Comparison of ENCODE assay signal across 13 cellular contexts in the genomic region with DNA sequence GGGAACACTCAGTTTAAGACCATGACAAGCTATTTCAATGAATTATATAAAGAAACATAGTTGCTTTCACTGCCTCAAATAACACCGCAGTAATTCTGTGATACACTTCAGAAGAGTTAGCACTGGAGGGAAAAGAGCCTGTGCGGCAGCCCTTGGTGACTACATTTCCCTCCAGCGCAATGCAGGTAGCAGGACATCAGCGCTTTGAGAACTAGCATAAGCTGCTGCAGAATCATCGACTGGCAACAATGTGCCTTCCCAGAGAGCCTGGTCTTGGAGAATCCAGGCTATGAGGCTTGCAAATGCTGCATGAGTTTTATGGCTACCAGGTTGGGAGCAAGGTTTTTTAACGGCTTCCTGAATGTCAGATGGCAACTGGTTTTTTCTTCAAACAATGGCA. TPM values are rescaled to one million over a fixed set of nuclear protein-coding genes. Genes with fewer than 3 reads are reported as not detected.
A peak's percentile ranks its signal among the peaks of the same experiment; 100 is the strongest.
DNase-seq lines count a peak whose midpoint lies in the region; ATAC-seq and TF ChIP-seq lines count a peak whose summit lies in the region.
"Had no signal": no experiment of that assay in that cellular context is flagged by ENCODE, and none has a peak within 500 bp of the region (broad histone marks: within the 10 kb centered on the region; RNA-seq: fewer than 3 reads in every experiment).

No MANE protein-coding gene starts in this region.

- no peaks in the 10 kb centered on the region for H3K36me3 Mint-ChIP-seq in activated T-cell treated with anti-CD3 and anti-CD28 coated beads, Interleukin-2, amount 50 U/mL, for 72 hours (ENCODE audit: insufficient read depth in 2 of 2)

- no peak for TF ChIP-seq CTCF in right lobe of liver (IDR thresholded peaks at IDR 0.05)
- no peak for TF ChIP-seq CTCF in vagina (IDR thresholded peaks at IDR 0.05)

- no peaks in the 10 kb centered on the region for H3K9me3 Mint-ChIP-seq in activated T-cell treated with anti-CD3 and anti-CD28 coated beads, Interleukin-2, amount 50 U/mL, for 72 hours

- H3K27me3 Mint-ChIP-seq in activated T-cell treated with anti-CD3 and anti-CD28 coated beads, Interleukin-2, amount 50 U/mL, for 72 hours (ENCODE audit: low read depth): no peaks in the 10 kb centered on the region

- H3K4me1 Mint-ChIP-seq in activated T-cell treated with anti-CD3 and anti-CD28 coated beads, Interleukin-2, amount 50 U/mL, for 72 hours (ENCODE audit: low read depth): peaks cover 94% of the 10 kb centered on the region

- H3K4me3 ChIP-seq in right lobe of liver (no peak overlapping the region), vagina (no peak overlapping the region)
- H3K4me3 ChIP-seq: suprapubic skin had no signal

- H3K4me1 ChIP-seq in right lobe of liver: peaks cover 0 to 75% (median 13%) of the 10 kb centered on the region in 4 donors
- peaks cover 95% of the 10 kb centered on the region for H3K4me1 ChIP-seq in vagina

- H3K27me3 ChIP-seq in right lobe of liver (no peaks in the 10 kb centered on the region), vagina (no peaks in the 10 kb centered on the region)
- H3K27me3 ChIP-seq: suprapubic skin had no signal

- 31% methylated on average over 5 of the region's 6 CpGs for WGBS in right lobe of liver (ENCODE audit: insufficient coverage, low coverage, low lambda C conversion rate, missing lambda C conversion rate)

- peak overlapping the region; percentile 67 to 75 for H3K4me3 Mint-ChIP-seq in activated T-cell treated with anti-CD3 and anti-CD28 coated beads, Interleukin-2, amount 50 U/mL, for 72 hours

- intact Hi-C loops in right lobe of liver (cut with DNase I): no loop called here
- intact Hi-C loops in vagina (cut with DNase I): no loop called here

- H3K27ac ChIP-seq in right lobe of liver: no peak overlapping the region
- H3K27ac ChIP-seq in vagina: peak overlapping the region; percentile 46
- H3K27ac ChIP-seq: suprapubic skin had no signal

- DNase-seq in stimulated activated CD4-positive, alpha-beta T cell treated with anti-CD3 and anti-CD28 coated beads, Interleukin-1b, Interleukin-23, amount 100 ng/mL, for 48 hours: peak; percentile 6
- no peak for DNase-seq in stimulated activated CD4-positive, alpha-beta T cell treated with anti-CD3 and anti-CD28 coated beads, Interleukin-12 subunit alpha, Interleukin-12 subunit beta, amount 100 ng/mL, for 4 hours
- DNase-seq in activated T-cell treated with anti-CD3 and anti-CD28 coated beads, Interleukin-2, amount 50 U/mL, for 72 hours: peak in 1 of 2 donors; percentile 9
- DNase-seq in right lobe of liver (no peak), vagina (ENCODE audit: extremely low spot score in 2 of 2) (no peak), SIG-M5 treated with dmso at 0.1 percent for 504 hours (lab: John Stamatoyannopoulos, UW; ENCODE audit: unreplicated experiment) (no peak)
- DNase-seq: activated CD8-positive, alpha-beta memory T cell treated with anti-CD3 and anti-CD28 coated beads, Interleukin-2, amount 50 U/mL, for 48 hours; effector CD8-positive, alpha-beta T cell; NCI-H1092 treated with DMSO at 0.1 percent for 48 hours; RPMI8226 had no signal

- ATAC-seq in activated T-cell treated with anti-CD3 and anti-CD28 coated beads, Interleukin-2, amount 50 U/mL, for 72 hours (replicated peaks in 1 of 2): peak; percentile 43 to 63
- ATAC-seq in right lobe of liver: peak in 3 of 4 donors; percentile 11 to 30 (median 19)
- ATAC-seq in HG02938 (IDR thresholded peaks at IDR 0.05; ENCODE audit: unreplicated experiment): no peak
- no peak for ATAC-seq in HG03439 (IDR thresholded peaks at IDR 0.05; ENCODE audit: unreplicated experiment)

- no peaks in the 10 kb centered on the region for H3K36me3 ChIP-seq in right lobe of liver
- no peaks in the 10 kb centered on the region for H3K36me3 ChIP-seq in vagina
- H3K36me3 ChIP-seq: suprapubic skin had no signal

- TF ChIP-seq POLR2A in right lobe of liver (IDR thresholded peaks at IDR 0.05) (no peak), vagina (IDR thresholded peaks at IDR 0.05) (no peak)

- H3K9me3 ChIP-seq in right lobe of liver (no peaks in the 10 kb centered on the region), vagina (no peaks in the 10 kb centered on the region)
- H3K9me3 ChIP-seq: suprapubic skin had no signal

- H3K27ac Mint-ChIP-seq in activated T-cell treated with anti-CD3 and anti-CD28 coated beads, Interleukin-2, amount 50 U/mL, for 72 hours: no peak overlapping the region

RNA-seq across cellular contexts. Expression of a gene that starts 7.5 kb away (rescaled TPM):
- total RNA-seq in activated T-cell treated with anti-CD3 and anti-CD28 coated beads, Interleukin-2, amount 50 U/mL, for 72 hours: 10 to 100 TPM; 14.1 to 18.1 TPM
- total RNA-seq in right lobe of liver (10 to 100 TPM; 15.4 to 34.0 (median 21.5) TPM), vagina (30.9 TPM)

Comparison
In these comparisons a context has a peak if more than half of its experiments do, and no peak if none do; other contexts are left out.
1. ATAC-seq: peak in activated T-cell treated with anti-CD3 and anti-CD28 coated beads, Interleukin-2, amount 50 U/mL, for 72 hours (2 of 2) and right lobe of liver (3 of 4); none in HG02938 (single experiment) and HG03439 (single experiment).